Comparison of ENCODE assay signal across 6 cellular contexts in the genomic region with DNA sequence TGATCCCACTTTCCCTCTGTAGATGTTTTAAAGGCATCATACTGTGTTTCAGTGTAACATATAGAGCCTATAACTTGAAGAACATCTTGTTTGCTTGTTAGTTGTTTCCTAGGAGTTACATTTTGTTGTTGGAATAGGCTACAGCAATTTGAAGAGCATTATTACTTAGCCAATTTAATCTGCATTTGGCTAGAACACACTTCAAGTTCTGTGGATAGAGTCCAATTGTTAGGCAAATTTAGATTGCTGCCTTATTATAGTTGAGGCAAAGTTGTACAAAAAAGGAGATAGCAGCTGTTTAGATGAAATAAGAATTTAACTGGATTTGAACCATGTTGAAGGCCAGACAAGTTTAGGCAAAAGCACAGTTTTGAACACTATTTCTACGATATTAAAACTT.
"Had no signal": no experiment of that assay in that cellular context is flagged by ENCODE, and none has a peak within 500 bp of the region (broad histone marks: within the 10 kb centered on the region; RNA-seq: fewer than 3 reads in every experiment).

No MANE protein-coding gene starts in this region.

- H3K27ac ChIP-seq: GM23248 had no signal

- H2AFZ ChIP-seq: GM23248 had no signal

- DNase-seq: GM23248, H9, HCEC 1CT, IMR-90, KG1 had no signal

- H3K9ac ChIP-seq: GM23248 had no signal

- H3K4me3 Mint-ChIP-seq: H9 had no signal

- H3K27ac Mint-ChIP-seq: H9 had no signal

- ATAC-seq: K562 had no signal

- H3K4me3 ChIP-seq: GM23248, K562 had no signal
